ENCODE assay signal across 27 cellular contexts in the genomic region with DNA sequence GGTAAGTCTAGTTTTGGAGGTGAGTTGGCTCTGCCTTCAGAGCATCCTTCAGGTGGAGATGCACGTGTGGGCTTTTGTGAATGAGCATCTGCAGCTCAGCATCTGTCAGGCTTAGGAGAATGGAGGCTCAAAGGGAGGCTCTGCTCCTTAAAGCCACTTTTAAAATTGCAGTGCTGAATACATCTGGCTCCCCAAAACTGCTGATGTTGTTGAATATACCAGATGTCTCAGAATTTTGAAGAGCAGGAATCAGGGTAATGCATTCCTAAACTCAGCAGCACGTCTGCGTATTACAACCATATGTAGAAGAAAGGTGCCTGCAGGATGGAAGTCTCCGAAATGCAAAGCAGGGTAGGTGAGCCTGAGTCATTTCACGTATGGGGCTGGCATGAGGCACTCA.
"Had no signal": no experiment of that assay in that cellular context is flagged by ENCODE, and none has a peak within 500 bp of the region (broad histone marks: within the 10 kb centered on the region; RNA-seq: fewer than 3 reads in every experiment).

No MANE protein-coding gene starts in this region.

- H3K4me1 ChIP-seq: stomach, suprapubic skin, testis, thyroid gland, tibial artery, tibial nerve, transverse colon, upper lobe of left lung, upper lobe of right lung, uterus, vagina had no signal

- H3K36me3 ChIP-seq: stomach, suprapubic skin, thoracic aorta, thyroid gland, tibial artery, tibial nerve, transverse colon, upper lobe of left lung, upper lobe of right lung, uterus, vagina had no signal

- FAIRE-seq: urothelium cell line had no signal

- H3K9me3 ChIP-seq: stomach, suprapubic skin, testis, thoracic aorta, thyroid gland, tibial artery, tibial nerve, transverse colon, upper lobe of left lung, upper lobe of right lung, uterus, vagina had no signal

- ATAC-seq: stimulated activated effector memory CD8-positive, alpha-beta T cell treated with anti-CD3 and anti-CD28 coated beads, Interleukin-12 subunit alpha, Interleukin-12 subunit beta, amount 100 ng/mL, for 72 hours; stimulated activated memory B cell treated with anti-CD40 and anti-IgM and Interleukin-4, amounts not matched to agents 10 μg/mL and 1 μg/mL and 100 μg/mL, for 72 hours; stimulated activated naive B cell treated with anti-CD40 and anti-IgM and Interleukin-4, amounts not matched to agents 10 μg/mL and 1 μg/mL and 100 μg/mL, for 72 hours; stimulated activated naive CD8-positive, alpha-beta T cell treated with anti-CD3 and anti-CD28 coated beads, Interleukin-15, amount 100 ng/mL, for 72 hours; stimulated activated naive CD8-positive, alpha-beta T cell treated with anti-CD3 and anti-CD28 coated beads, Interleukin-15, Interleukin-2, amounts not matched to agents 100 U/mL and 50 U/mL, for 24 hours; upper lobe of right lung had no signal

- DNase-seq: stimulated activated CD4-positive, alpha-beta T cell treated with anti-CD3 and anti-CD28 coated beads, Interleukin-2, amount 100 ng/mL, for 48 hours; stimulated activated CD4-positive, alpha-beta T cell treated with anti-CD3 and anti-CD28 coated beads, Interleukin-4, amount 100 ng/mL, for 1 hour; stimulated activated CD4-positive, alpha-beta T cell treated with anti-CD3 and anti-CD28 coated beads, Interleukin-4, amount 100 ng/mL, for 24 hours; stimulated activated CD4-positive, alpha-beta T cell treated with anti-CD3 and anti-CD28 coated beads, Interleukin-4, amount 100 ng/mL, for 4 hours; stimulated activated CD8-positive, alpha-beta memory T cell treated with anti-CD3 and anti-CD28 coated beads, Interleukin-4, amount 100 ng/mL, for 48 hours; stimulated activated naive B cell treated with anti-CD40 and anti-IgM and Interleukin-4, amounts not matched to agents 10 μg/mL and 1 μg/mL and 100 μg/mL, for 72 hours; stimulated activated naive CD4-positive, alpha-beta T cell; stimulated activated naive CD4-positive, alpha-beta T cell treated with Interleukin-2 at 50 U/mL for 16 hours; stimulated activated naive CD8-positive, alpha-beta T cell treated with anti-CD3 and anti-CD28 coated beads, Interleukin-15, amount 100 ng/mL, for 72 hours; stimulated activated naive CD8-positive, alpha-beta T cell treated with anti-CD3 and anti-CD28 coated beads, Interleukin-15, Interleukin-2, amounts not matched to agents 100 U/mL and 50 U/mL, for 24 hours; stomach; substantia nigra; testis; thyroid gland; tibial artery; transverse colon; trophoblast cell; upper lobe of left lung; upper lobe of right lung; uterus had no signal

- H3K4me3 ChIP-seq: stomach, suprapubic skin, testis, thoracic aorta, thyroid gland, tibial artery, tibial nerve, transverse colon, upper lobe of left lung, upper lobe of right lung, uterus, vagina had no signal

- H3K27ac ChIP-seq: stomach, suprapubic skin, testis, thoracic aorta, thyroid gland, tibial artery, tibial nerve, transverse colon, upper lobe of left lung, upper lobe of right lung, uterus, vagina had no signal

- H3K27me3 ChIP-seq: stomach, suprapubic skin, testis, thyroid gland, tibial artery, tibial nerve, transverse colon, upper lobe of left lung, upper lobe of right lung, uterus, vagina had no signal
